In the genomic region with DNA sequence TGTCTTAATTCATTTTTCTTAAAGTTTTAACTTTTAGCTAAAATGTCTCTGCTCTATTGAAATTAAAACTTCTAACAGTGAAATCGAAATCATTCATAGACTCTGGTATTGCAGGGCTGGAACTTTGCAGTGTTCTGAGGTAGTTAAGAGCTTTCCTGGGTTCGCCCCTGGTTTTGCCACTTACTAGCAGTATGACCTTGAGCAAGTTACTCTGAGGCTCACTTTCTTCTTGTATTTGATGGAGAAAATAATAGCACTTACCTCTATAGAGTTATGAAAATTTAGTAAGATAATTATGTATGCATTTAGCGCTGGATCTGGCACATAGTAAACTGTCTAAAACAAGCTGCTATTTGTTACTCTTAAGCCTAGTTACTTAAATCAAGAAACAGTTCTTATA, we compare ENCODE assay signal across 8 cellular contexts. TPM values are rescaled to one million over a fixed set of nuclear protein-coding genes. Genes with fewer than 3 reads are reported as not detected.
DNase-seq lines count a peak whose midpoint lies in the region; ATAC-seq and TF ChIP-seq lines count a peak whose summit lies in the region.

No MANE protein-coding gene starts in this region.

- peak overlapping the region; percentile 89; the same call in 1 of the 2 replicates for H3K9ac ChIP-seq in iPS-20b (ENCODE audit: low read depth, low read length)

- H3K4me3 ChIP-seq in iPS-20b (ENCODE audit: low read length): peak overlapping the region; percentile 92
- peak overlapping the region; percentile 93 for H3K4me3 ChIP-seq in suprapubic skin

- WGBS in suprapubic skin: 22% methylated on average over 3 of the region's 3 CpGs

- intact Hi-C loops in activated CD4-positive, alpha-beta T cell treated with anti-CD3 and anti-CD28 coated beads, Interleukin-2, amount 10 ng/mL, durations not matched to agents 24 days and 14 days (cut with micrococcal nuclease): loop anchor here (2.0 to 10.0 kb wide), 4 partner anchors 14 to 562 kb away; a partner anchor contains a TSS
- intact Hi-C loops in activated CD8-positive, alpha-beta T cell treated with anti-CD3 and anti-CD28 coated beads for 36 hours (cut with micrococcal nuclease): loop anchor here (5.0 kb wide), 1 partner anchor 206 kb away; no protein-coding TSS in a partner anchor

- H3K4me3 Mint-ChIP-seq in activated CD4-positive, alpha-beta T cell treated with anti-CD3 and anti-CD28 coated beads, Interleukin-2, amount 10 ng/mL, durations not matched to agents 24 days and 14 days: peak overlapping the region; percentile 100
- H3K4me3 Mint-ChIP-seq in activated CD8-positive, alpha-beta T cell treated with anti-CD3 and anti-CD28 coated beads for 36 hours: peak overlapping the region; percentile 98

- no peaks in the 10 kb centered on the region for H3K36me3 ChIP-seq in iPS-20b (ENCODE audit: insufficient read depth, low read depth, low read length)
- H3K36me3 ChIP-seq in suprapubic skin: no peaks in the 10 kb centered on the region

- peak; percentile 60 for DNase-seq in activated CD4-positive, alpha-beta T cell treated with anti-CD3 and anti-CD28 coated beads, Interleukin-2, amount 10 ng/mL, durations not matched to agents 24 days and 14 days
- no peak for DNase-seq in activated CD4-positive, alpha-beta T cell treated with anti-CD3 and anti-CD28 coated beads, Interleukin-2, amount 50 U/mL, for 4 hours
- DNase-seq in activated CD8-positive, alpha-beta T cell treated with anti-CD3 and anti-CD28 coated beads for 36 hours: peak; percentile 9
- DNase-seq in suprapubic skin (ENCODE audit: low spot score in 2 of 2) (no peak), NOMO-1 treated with dmso at 0.1 percent for 144 hours (lab: John Stamatoyannopoulos, UW; ENCODE audit: unreplicated experiment) (no peak)

- no peak for TF ChIP-seq CTCF in activated CD8-positive, alpha-beta T cell treated with anti-CD3 and anti-CD28 coated beads for 36 hours (IDR thresholded peaks at IDR 0.05)
- TF ChIP-seq CTCF in suprapubic skin (IDR thresholded peaks at IDR 0.05): no peak

- H3K9me3 ChIP-seq in iPS-20b (ENCODE audit: insufficient read depth, low read depth, low read length) (no peaks in the 10 kb centered on the region), suprapubic skin (no peaks in the 10 kb centered on the region)

- H3K27me3 Mint-ChIP-seq in activated CD4-positive, alpha-beta T cell treated with anti-CD3 and anti-CD28 coated beads, Interleukin-2, amount 10 ng/mL, durations not matched to agents 24 days and 14 days: no peaks in the 10 kb centered on the region
- H3K27me3 Mint-ChIP-seq in activated CD8-positive, alpha-beta T cell treated with anti-CD3 and anti-CD28 coated beads for 36 hours: no peaks in the 10 kb centered on the region

- POLR2A ChIA-PET in activated CD8-positive, alpha-beta T cell treated with anti-CD3 and anti-CD28 coated beads for 36 hours (lab: Charles Lee): interaction anchor here (1.1 kb wide), 1 partner anchor 27 kb away, joined by 3 read pairs; no protein-coding TSS in a partner anchor

- peak overlapping the region; percentile 25 for H3K27ac Mint-ChIP-seq in activated CD4-positive, alpha-beta T cell treated with anti-CD3 and anti-CD28 coated beads, Interleukin-2, amount 10 ng/mL, durations not matched to agents 24 days and 14 days
- peak overlapping the region; percentile 94 for H3K27ac Mint-ChIP-seq in activated CD8-positive, alpha-beta T cell treated with anti-CD3 and anti-CD28 coated beads for 36 hours

- H3K36me3 Mint-ChIP-seq in activated CD4-positive, alpha-beta T cell treated with anti-CD3 and anti-CD28 coated beads, Interleukin-2, amount 10 ng/mL, durations not matched to agents 24 days and 14 days (ENCODE audit: low read depth): peaks cover 14% of the 10 kb centered on the region
- H3K36me3 Mint-ChIP-seq in activated CD8-positive, alpha-beta T cell treated with anti-CD3 and anti-CD28 coated beads for 36 hours (ENCODE audit: low read depth): peaks cover 10% of the 10 kb centered on the region

- no peak for TF ChIP-seq POLR2A in suprapubic skin (IDR thresholded peaks at IDR 0.05)

- no peak for TF ChIP-seq EP300 in suprapubic skin (IDR thresholded peaks at IDR 0.05)

- H3K27ac ChIP-seq in iPS-20b (ENCODE audit: low read length) (no peak overlapping the region), suprapubic skin (no peak overlapping the region)

- no peaks in the 10 kb centered on the region for H3K27me3 ChIP-seq in iPS-20b (ENCODE audit: insufficient read depth, low read length)
- H3K27me3 ChIP-seq in suprapubic skin: no peaks in the 10 kb centered on the region

- no peak for ATAC-seq in activated CD8-positive, alpha-beta T cell treated with anti-CD3 and anti-CD28 coated beads for 36 hours
- ATAC-seq in GM19467 (IDR thresholded peaks at IDR 0.05; ENCODE audit: unreplicated experiment) (no peak), GM21528 (IDR thresholded peaks at IDR 0.05; ENCODE audit: low FRiP score, unreplicated experiment) (no peak)

- no peaks in the 10 kb centered on the region for H3K9me3 Mint-ChIP-seq in activated CD4-positive, alpha-beta T cell treated with anti-CD3 and anti-CD28 coated beads, Interleukin-2, amount 10 ng/mL, durations not matched to agents 24 days and 14 days
- H3K9me3 Mint-ChIP-seq in activated CD8-positive, alpha-beta T cell treated with anti-CD3 and anti-CD28 coated beads for 36 hours: no peaks in the 10 kb centered on the region

- H3K4me1 Mint-ChIP-seq in activated CD4-positive, alpha-beta T cell treated with anti-CD3 and anti-CD28 coated beads, Interleukin-2, amount 10 ng/mL, durations not matched to agents 24 days and 14 days: peaks cover 55% of the 10 kb centered on the region
- peaks cover 61% of the 10 kb centered on the region for H3K4me1 Mint-ChIP-seq in activated CD8-positive, alpha-beta T cell treated with anti-CD3 and anti-CD28 coated beads for 36 hours (ENCODE audit: low read depth)

- CTCF ChIA-PET in activated CD8-positive, alpha-beta T cell treated with anti-CD3 and anti-CD28 coated beads for 36 hours (lab: Charles Lee): interaction anchor here (0.9 to 1.5 kb wide), 6 partner anchors 9 to 244 kb away, joined by 3 to 5 read pairs (median 3); no protein-coding TSS in a partner anchor

- H3K4me1 ChIP-seq in iPS-20b (ENCODE audit: insufficient read depth, low read length) (peaks cover 27% of the 10 kb centered on the region), suprapubic skin (peaks cover 63% of the 10 kb centered on the region)

RNA-seq across cellular contexts. Expression of a gene that starts 1.7 kb away (rescaled TPM):
- total RNA-seq in activated CD4-positive, alpha-beta T cell treated with anti-CD3 and anti-CD28 coated beads, Interleukin-2, amount 10 ng/mL, durations not matched to agents 24 days and 14 days: 77.6 and 80.2 TPM in 2 replicates
- total RNA-seq in activated CD8-positive, alpha-beta T cell treated with anti-CD3 and anti-CD28 coated beads for 36 hours: 10 to 100 TPM; 48.6 to 53.2 TPM
- 100 to 1,000 TPM in 3 of 4 donors, 10 to 100 TPM in 1; 84.7 to 167 (median 147) TPM for total RNA-seq in suprapubic skin

Comparison
In these comparisons a context has a peak if more than half of its experiments do, and no peak if none do; other contexts are left out.
1. DNase-seq: peak in activated CD4-positive, alpha-beta T cell treated with anti-CD3 and anti-CD28 coated beads, Interleukin-2, amount 10 ng/mL, durations not matched to agents 24 days and 14 days (single experiment) and activated CD8-positive, alpha-beta T cell treated with anti-CD3 and anti-CD28 coated beads for 36 hours (single experiment); none in activated CD4-positive, alpha-beta T cell treated with anti-CD3 and anti-CD28 coated beads, Interleukin-2, amount 50 U/mL, for 4 hours (0 of 2), suprapubic skin (0 of 2) and NOMO-1 treated with dmso at 0.1 percent for 144 hours (single experiment).